In the genomic region with DNA sequence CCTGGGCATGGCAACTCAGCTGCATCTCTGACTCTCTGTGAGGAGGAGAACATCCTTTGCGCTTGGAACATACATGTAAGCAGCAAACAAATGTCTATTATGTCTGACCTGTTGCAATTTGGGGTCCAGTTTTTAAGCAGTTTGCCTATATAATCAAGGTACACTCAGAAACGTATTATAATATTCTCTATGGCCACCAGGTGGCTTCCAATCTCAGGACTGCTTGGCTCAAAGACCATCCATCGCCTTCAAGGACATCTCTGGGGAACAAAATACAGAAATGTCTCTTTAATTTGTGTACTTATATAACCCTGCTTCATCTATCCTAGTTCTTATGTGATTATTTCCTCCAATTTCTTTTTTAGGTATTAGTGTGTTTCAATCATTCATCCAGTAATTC, we compare ENCODE assay signal across 8 cellular contexts.
DNase-seq lines count a peak whose midpoint lies in the region; ATAC-seq and TF ChIP-seq lines count a peak whose summit lies in the region.

No MANE protein-coding gene starts in this region.

- no peak overlapping the region for H3K4ac ChIP-seq in mesenchymal stem cell (ENCODE audit: low read depth in 1 of 2, low read length in 2 of 2)

- no peak overlapping the region for H3K27ac ChIP-seq in mesenchymal stem cell (ENCODE audit: low read length, poor library complexity, severe bottlenecking)
- no peak overlapping the region for H3K27ac ChIP-seq in sigmoid colon
- H3K27ac ChIP-seq in right atrium auricular region, result no peak overlapping the region

- H3K9me3 ChIP-seq in mesenchymal stem cell (ENCODE audit: control insufficient read depth, low read length) (no peaks in the 10 kb centered on the region), sigmoid colon (no peaks in the 10 kb centered on the region), right atrium auricular region (no peaks in the 10 kb centered on the region)

- TF ChIP-seq EP300 in sigmoid colon (IDR thresholded peaks at IDR 0.05), result no peak

- H3K4me1 ChIP-seq in mesenchymal stem cell (ENCODE audit: control insufficient read depth, insufficient read depth, low read depth, low read length) (no peaks in the 10 kb centered on the region), sigmoid colon (no peaks in the 10 kb centered on the region), right atrium auricular region (no peaks in the 10 kb centered on the region)

- H2BK15ac ChIP-seq in mesenchymal stem cell (ENCODE audit: low read depth, poor library complexity, severe bottlenecking), result no peak overlapping the region

- TF ChIP-seq CTCF in sigmoid colon (IDR thresholded peaks at IDR 0.05), result no peak
- peak in 1 of 2 donors; percentile 40 for TF ChIP-seq CTCF in right atrium auricular region (IDR thresholded peaks at IDR 0.05)

- no peak overlapping the region for H2BK120ac ChIP-seq in mesenchymal stem cell (ENCODE audit: low read depth, low read length)

- no peak for TF ChIP-seq POLR2A in sigmoid colon (IDR thresholded peaks at IDR 0.05)

- no peaks in the 10 kb centered on the region for H3K79me1 ChIP-seq in mesenchymal stem cell (replicated peaks; ENCODE audit: low read length, poor library complexity, severe bottlenecking)

- no peak overlapping the region for H2BK12ac ChIP-seq in mesenchymal stem cell (ENCODE audit: low read length in 2 of 2)

- no peak overlapping the region for H2BK5ac ChIP-seq in mesenchymal stem cell (ENCODE audit: low read depth, low read length, poor library complexity, severe bottlenecking)

- no peak overlapping the region for H4K8ac ChIP-seq in mesenchymal stem cell (ENCODE audit: low read length)

- H3K14ac ChIP-seq in mesenchymal stem cell (ENCODE audit: low read length in 2 of 2), result no peak overlapping the region

- H3K4me3 ChIP-seq in mesenchymal stem cell (ENCODE audit: insufficient read depth in 1 of 2, low read depth in 1 of 2, low read length in 2 of 2) (no peak overlapping the region), sigmoid colon (no peak overlapping the region), right atrium auricular region (no peak overlapping the region)

- H2AFZ ChIP-seq in mesenchymal stem cell (ENCODE audit: low read depth, low read length), result no peak overlapping the region

- H3K23ac ChIP-seq in mesenchymal stem cell (ENCODE audit: low read length in 2 of 2), result no peak overlapping the region

- no peak overlapping the region for H3K18ac ChIP-seq in mesenchymal stem cell (ENCODE audit: low read depth in 1 of 2, low read length in 2 of 2)

- intact Hi-C loops in sigmoid colon (cut with DNase I), result no loop called here
- intact Hi-C loops in sciatic nerve (cut with DNase I), result no loop called here

- H4K91ac ChIP-seq in mesenchymal stem cell (ENCODE audit: low read length), result no peak overlapping the region

- 53% methylated on average over 2 of the region's 3 CpGs for WGBS in mesenchymal stem cell
- WGBS in sigmoid colon, 2 donors, result 38 to 56% methylated on average over 3 of the region's 3 CpGs

- no peak overlapping the region for H2AK5ac ChIP-seq in mesenchymal stem cell (ENCODE audit: low read length, severe bottlenecking)

- no peaks in the 10 kb centered on the region for H3K27me3 ChIP-seq in mesenchymal stem cell (ENCODE audit: control insufficient read depth in 1 of 2, insufficient read depth in 1 of 2, low read length in 2 of 2)
- H3K27me3 ChIP-seq in sigmoid colon, result no peaks in the 10 kb centered on the region
- no peaks in the 10 kb centered on the region for H3K27me3 ChIP-seq in right atrium auricular region

- ATAC-seq in HG03039 (IDR thresholded peaks at IDR 0.05; ENCODE audit: unreplicated experiment) (peak; percentile 64), sciatic nerve (no peak)

- H3K4me2 ChIP-seq in mesenchymal stem cell (ENCODE audit: low read length, poor library complexity, severe bottlenecking), result no peak overlapping the region

- H3K9ac ChIP-seq in mesenchymal stem cell (ENCODE audit: low read length), result no peak overlapping the region

- DNase-seq in NCI-H1417 (lab: John Stamatoyannopoulos, UW) (peak in 2 of 3 experiments; percentile 4 to 41), NCI-H1417 treated with DMSO at 0.1 percent for 48 hours (lab: John Stamatoyannopoulos, UW) (no peak), RKO (ENCODE audit: low spot score) (peak; percentile 40), mesenchymal stem cell (peak; percentile 2), sigmoid colon (no peak), sciatic nerve (ENCODE audit: low spot score) (no peak), right atrium auricular region (ENCODE audit: low spot score) (no peak)

- no peaks in the 10 kb centered on the region for H3K36me3 ChIP-seq in mesenchymal stem cell (ENCODE audit: control insufficient read depth in 1 of 2, insufficient read depth in 2 of 2, low read depth in 1 of 2, low read length in 2 of 2)
- H3K36me3 ChIP-seq in sigmoid colon, result no peaks in the 10 kb centered on the region
- no peaks in the 10 kb centered on the region for H3K36me3 ChIP-seq in right atrium auricular region

Comparison
In these comparisons a context has a peak if more than half of its experiments do, and no peak if none do; other contexts are left out.
1. DNase-seq: peak in NCI-H1417 (2 of 3), RKO (single experiment) and mesenchymal stem cell (single experiment); none in NCI-H1417 treated with DMSO at 0.1 percent for 48 hours (single experiment), sigmoid colon (single experiment), sciatic nerve (single experiment) and right atrium auricular region (single experiment).